8 cellular contexts compared by ENCODE assay signal in genomic region chr18:8063152-8063551, GRCh38.
DNase-seq lines count a peak whose midpoint lies in the region; ATAC-seq and TF ChIP-seq lines count a peak whose summit lies in the region.
"Not testable (repeated sequence)": the region's sequence is repeated elsewhere in the genome, so short reads cannot be mapped to it uniquely, and the experiment has no call there.

No MANE protein-coding gene starts in this region.

- H3K36me3 Mint-ChIP-seq in Caco-2 (ENCODE audit: insufficient read depth, unreplicated experiment); brain; naive thymus-derived CD4-positive, alpha-beta T cell: not testable (repeated sequence)

- not testable (repeated sequence) for H3K79me1 ChIP-seq in trophoblast cell (ENCODE audit: low read length)

- H3K27ac Mint-ChIP-seq in Caco-2 (ENCODE audit: unreplicated experiment), result peak overlapping the region; percentile 94
- peak overlapping the region in 3 of 5 experiments; percentile 39 to 86 (median 81) for H3K27ac Mint-ChIP-seq in brain
- peak overlapping the region in 2 of 9 donors; percentile 70 to 74 for H3K27ac Mint-ChIP-seq in naive thymus-derived CD4-positive, alpha-beta T cell

- H3K27me3 Mint-ChIP-seq in Caco-2 (ENCODE audit: insufficient read depth, unreplicated experiment); brain; naive thymus-derived CD4-positive, alpha-beta T cell: not testable (repeated sequence)

- POLR2A ChIA-PET in Caco-2 (lab: Charles Lee); naive thymus-derived CD4-positive, alpha-beta T cell (lab: Charles Lee): not testable (repeated sequence)

- H3K4me2 ChIP-seq in trophoblast cell (ENCODE audit: low read length), result not testable (repeated sequence)

- not testable (repeated sequence) for H2AK5ac ChIP-seq in trophoblast cell (ENCODE audit: low read length)

- H2BK120ac ChIP-seq in trophoblast cell (ENCODE audit: insufficient read depth, low read length, poor library complexity), result peak overlapping the region; percentile 22

- H4K8ac ChIP-seq in trophoblast cell (ENCODE audit: low read depth, low read length), result peak overlapping the region; percentile 28

- H4K91ac ChIP-seq in trophoblast cell (ENCODE audit: low read depth, low read length), result not testable (repeated sequence)

- H3K14ac ChIP-seq in trophoblast cell (ENCODE audit: low read length), result not testable (repeated sequence)

- peak overlapping the region; percentile 54; the same call in 1 of the 2 replicates for H3K9ac ChIP-seq in HUES48 (ENCODE audit: low read depth, low read length)
- not testable (repeated sequence) for H3K9ac ChIP-seq in trophoblast cell (ENCODE audit: low read length)

- not testable (repeated sequence) for H3K4me1 Mint-ChIP-seq in Caco-2 (ENCODE audit: low read depth, unreplicated experiment); naive thymus-derived CD4-positive, alpha-beta T cell
- H3K4me1 Mint-ChIP-seq in brain, result peaks cover 39% of the 10 kb centered on the region

- not testable (repeated sequence) for H3K9me3 ChIP-seq in Caco-2; HUES48 (ENCODE audit: control insufficient read depth, insufficient read depth, low read length); iPS-18c (ENCODE audit: control insufficient read depth, insufficient read depth, low read length); naive thymus-derived CD4-positive, alpha-beta T cell (ENCODE audit: control insufficient read depth in 2 of 3, low read length in 3 of 3); trophoblast cell (ENCODE audit: insufficient read depth, low read depth, low read length)

- H3K4me3 ChIP-seq in Caco-2 (ENCODE audit: low read depth, low read length), result peak overlapping the region; percentile 31
- peak overlapping the region; percentile 58 for H3K4me3 ChIP-seq in HUES48 (ENCODE audit: low read depth, low read length)
- peak overlapping the region; percentile 38 for H3K4me3 ChIP-seq in fibroblast of villous mesenchyme (ENCODE audit: low read depth, low read length)
- peak overlapping the region; percentile 36; the same call in 1 of the 2 replicates for H3K4me3 ChIP-seq in iPS-18c (ENCODE audit: insufficient read depth, low read depth, low read length)
- H3K4me3 ChIP-seq in naive thymus-derived CD4-positive, alpha-beta T cell (ENCODE audit: low read length); trophoblast cell (ENCODE audit: low read depth, low read length): not testable (repeated sequence)

- not testable (repeated sequence) for H2BK12ac ChIP-seq in trophoblast cell (ENCODE audit: low read length)

- not testable (repeated sequence) for H2BK5ac ChIP-seq in trophoblast cell (ENCODE audit: low read depth, low read length, poor library complexity)

- DNase-seq in Caco-2, result peak; percentile 47 to 60
- peak; percentile 3 for DNase-seq in SW480 (ENCODE audit: low spot score)
- DNase-seq in fibroblast of villous mesenchyme (ENCODE audit: low read depth); naive thymus-derived CD4-positive, alpha-beta T cell: not testable (repeated sequence)
- DNase-seq in trophoblast cell, result peak in 1 of 2 donors; percentile 21

- CTCF ChIA-PET in Caco-2 (lab: Charles Lee); naive thymus-derived CD4-positive, alpha-beta T cell (lab: Charles Lee): not testable (repeated sequence)

- ATAC-seq in naive thymus-derived CD4-positive, alpha-beta T cell, result not testable (repeated sequence)

- not testable (repeated sequence) for H4K12ac ChIP-seq in trophoblast cell (ENCODE audit: low read depth, low read length)

- BruUV-seq in Caco-2 (replicated peaks; lab: Mats Ljungman, UMichigan), result TSS peak; percentile 86

- H3K18ac ChIP-seq in trophoblast cell (ENCODE audit: low read length), result not testable (repeated sequence)

- not testable (repeated sequence) for H3K4me1 ChIP-seq in Caco-2; naive thymus-derived CD4-positive, alpha-beta T cell (ENCODE audit: control insufficient read depth in 2 of 2, insufficient read depth in 2 of 2, low read length in 2 of 2); trophoblast cell (ENCODE audit: control insufficient read depth in 1 of 2, insufficient read depth in 2 of 2, low read length in 2 of 2)
- H3K4me1 ChIP-seq in HUES48 (ENCODE audit: control insufficient read depth, insufficient read depth, low read length), result peaks cover 35% of the 10 kb centered on the region

- H3K4ac ChIP-seq in trophoblast cell (ENCODE audit: low read depth, low read length), result not testable (repeated sequence)

- H3K79me2 ChIP-seq in trophoblast cell (ENCODE audit: control insufficient read depth, insufficient read depth, low read length, poor library complexity), result not testable (repeated sequence)

- H3K9me3 Mint-ChIP-seq in Caco-2 (ENCODE audit: unreplicated experiment); brain; naive thymus-derived CD4-positive, alpha-beta T cell: not testable (repeated sequence)

- no CpG with 5 or more reads among the region's 22 CpGs for WGBS in trophoblast cell (ENCODE audit: extremely low coverage, insufficient coverage, insufficient read length)

- H3K4me3 Mint-ChIP-seq in Caco-2 (ENCODE audit: unreplicated experiment) (peak overlapping the region; percentile 85), brain (peak overlapping the region in 4 of 5 experiments; percentile 63 to 78 (median 74))
- peak overlapping the region in 6 of 10 donors; percentile 29 to 70 (median 60) for H3K4me3 Mint-ChIP-seq in naive thymus-derived CD4-positive, alpha-beta T cell

- H2AFZ ChIP-seq in trophoblast cell (ENCODE audit: insufficient read depth, low read length, poor library complexity), result not testable (repeated sequence)

- not testable (repeated sequence) for H3K36me3 ChIP-seq in Caco-2 (ENCODE audit: control insufficient read depth, insufficient read depth, low read length); HUES48 (ENCODE audit: control insufficient read depth, insufficient read depth, low read length); naive thymus-derived CD4-positive, alpha-beta T cell (ENCODE audit: control insufficient read depth in 2 of 3, insufficient read depth in 3 of 3, low read length in 3 of 3); trophoblast cell (ENCODE audit: control insufficient read depth in 1 of 2, insufficient read depth in 2 of 2, low read length in 2 of 2)

- H3K23ac ChIP-seq in trophoblast cell (ENCODE audit: low read length), result not testable (repeated sequence)

- intact Hi-C loops in Caco-2 (cut with micrococcal nuclease; ENCODE audit: unreplicated experiment); naive thymus-derived CD4-positive, alpha-beta T cell (cut with micrococcal nuclease): not testable (repeated sequence)

- H3K27ac ChIP-seq in HUES48 (ENCODE audit: low read depth, low read length); naive thymus-derived CD4-positive, alpha-beta T cell (ENCODE audit: low read depth, low read length); trophoblast cell (ENCODE audit: low read depth, low read length): not testable (repeated sequence)

- H3K27me3 ChIP-seq in Caco-2 (replicated peaks; ENCODE audit: control insufficient read depth, insufficient read depth, low read length); HUES48 (ENCODE audit: control insufficient read depth, insufficient read depth, low read length); naive thymus-derived CD4-positive, alpha-beta T cell (ENCODE audit: control insufficient read depth in 2 of 2, insufficient read depth in 2 of 2, low read length in 2 of 2); trophoblast cell (ENCODE audit: insufficient read depth, low read length): not testable (repeated sequence)

- not testable (repeated sequence) for TF ChIP-seq CTCF in Caco-2 (IDR thresholded peaks at IDR 0.05; ENCODE audit: insufficient read depth in 1 of 2, low read depth in 1 of 2, low read length in 1 of 2, severe bottlenecking in 1 of 2, unreplicated experiment in 1 of 2); brain (conservative IDR thresholded peaks at IDR 0.05); fibroblast of villous mesenchyme (IDR thresholded peaks at IDR 0.05; ENCODE audit: insufficient read depth, low read depth, low read length)
